In the genomic region with DNA sequence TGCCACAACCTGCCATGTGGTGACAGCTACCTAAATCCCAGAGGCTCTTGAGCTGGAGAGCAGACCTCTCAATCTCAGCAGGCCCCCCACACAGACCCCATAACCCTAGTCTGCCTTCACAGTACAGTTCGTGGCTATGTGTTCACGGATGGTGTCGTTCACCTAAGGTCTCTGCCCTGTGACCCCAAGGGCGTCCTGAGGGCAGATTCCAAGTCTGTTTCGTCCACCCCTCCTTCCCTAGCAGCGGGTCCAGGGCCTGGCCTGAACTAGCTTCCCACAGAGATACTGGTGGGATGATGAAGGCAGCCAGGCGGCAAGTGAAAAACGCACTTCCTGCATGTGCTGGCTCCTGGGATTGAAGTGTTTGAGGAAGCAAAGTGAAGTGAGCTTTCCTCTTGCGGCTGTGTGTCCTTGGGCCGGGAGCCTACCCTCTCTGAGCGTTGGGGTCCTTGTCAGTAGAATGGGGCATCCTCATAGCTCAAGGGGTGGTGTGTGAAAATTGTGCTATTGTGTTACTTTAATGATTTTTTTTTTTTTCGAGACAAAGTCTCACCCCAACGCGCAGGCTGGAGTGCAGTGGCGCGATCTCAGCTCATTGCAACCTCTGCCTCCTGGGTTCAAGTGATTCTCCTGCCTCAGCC, we compare ENCODE assay signal across 1 cellular context.
TF ChIP-seq lines count a peak whose summit lies in the region.

No MANE protein-coding gene starts in this region.

TF ChIP-seq in IMR-90, 13 proteins besides CTCF, POLR2A, EP300 and RAD21:
- no peak for TF ChIP-seq SMC3 (IDR thresholded peaks at IDR 0.05; ENCODE audit: low read depth, low read length)
- no peak for TF ChIP-seq FOS (IDR thresholded peaks at IDR 0.05; ENCODE audit: low read depth, low read length)
- TF ChIP-seq MAFK (IDR thresholded peaks at IDR 0.05; ENCODE audit: low read depth, low read length) = no peak
- TF ChIP-seq RCOR1 (IDR thresholded peaks at IDR 0.05; ENCODE audit: insufficient replicate concordance, low read length) = no peak
- no peak for TF ChIP-seq BHLHE40 (IDR thresholded peaks at IDR 0.05; ENCODE audit: low read depth, low read length)
- TF ChIP-seq CEBPB (IDR thresholded peaks at IDR 0.05; ENCODE audit: low read depth, low read length) = no peak
- TF ChIP-seq, protein P1, sequence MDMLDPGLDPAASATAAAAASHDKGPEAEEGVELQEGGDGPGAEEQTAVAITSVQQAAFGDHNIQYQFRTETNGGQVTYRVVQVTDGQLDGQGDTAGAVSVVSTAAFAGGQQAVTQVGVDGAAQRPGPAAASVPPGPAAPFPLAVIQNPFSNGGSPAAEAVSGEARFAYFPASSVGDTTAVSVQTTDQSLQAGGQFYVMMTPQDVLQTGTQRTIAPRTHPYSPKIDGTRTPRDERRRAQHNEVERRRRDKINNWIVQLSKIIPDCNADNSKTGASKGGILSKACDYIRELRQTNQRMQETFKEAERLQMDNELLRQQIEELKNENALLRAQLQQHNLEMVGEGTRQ (IDR thresholded peaks at IDR 0.05; ENCODE audit: low read depth, low read length) = no peak
- TF ChIP-seq CHD1 (IDR thresholded peaks at IDR 0.05; ENCODE audit: low read depth, low read length) = no peak
- TF ChIP-seq MAZ (IDR thresholded peaks at IDR 0.05; ENCODE audit: borderline replicate concordance, low read depth, low read length) = no peak
- no peak for TF ChIP-seq NFE2L2 (IDR thresholded peaks at IDR 0.05; ENCODE audit: low read depth, low read length)
- TF ChIP-seq RFX5 (IDR thresholded peaks at IDR 0.05; ENCODE audit: low read depth, low read length) = no peak
- TF ChIP-seq, protein P2, sequence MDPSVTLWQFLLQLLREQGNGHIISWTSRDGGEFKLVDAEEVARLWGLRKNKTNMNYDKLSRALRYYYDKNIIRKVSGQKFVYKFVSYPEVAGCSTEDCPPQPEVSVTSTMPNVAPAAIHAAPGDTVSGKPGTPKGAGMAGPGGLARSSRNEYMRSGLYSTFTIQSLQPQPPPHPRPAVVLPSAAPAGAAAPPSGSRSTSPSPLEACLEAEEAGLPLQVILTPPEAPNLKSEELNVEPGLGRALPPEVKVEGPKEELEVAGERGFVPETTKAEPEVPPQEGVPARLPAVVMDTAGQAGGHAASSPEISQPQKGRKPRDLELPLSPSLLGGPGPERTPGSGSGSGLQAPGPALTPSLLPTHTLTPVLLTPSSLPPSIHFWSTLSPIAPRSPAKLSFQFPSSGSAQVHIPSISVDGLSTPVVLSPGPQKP (IDR thresholded peaks at IDR 0.05; ENCODE audit: borderline replicate concordance, low read depth, low read length) = no peak
- TF ChIP-seq MXI1 (IDR thresholded peaks at IDR 0.05; ENCODE audit: borderline replicate concordance, low read depth, low read length) = no peak
